21 cellular contexts compared by ENCODE assay signal in genomic region chr3:4766263-4766662, GRCh38.
"Had no signal": no experiment of that assay in that cellular context is flagged by ENCODE, and none has a peak within 500 bp of the region (broad histone marks: within the 10 kb centered on the region; RNA-seq: fewer than 3 reads in every experiment).

No MANE protein-coding gene starts in this region.

- H3K27me3 ChIP-seq: MG63 had no signal

- H3K36me3 ChIP-seq: MG63 had no signal

- ATAC-seq: Panc1, PC-3 had no signal

- DNase-seq: Karpas-422, KG1, MG63, NCI-H1092, NCI-H1105 treated with DMSO at 0.1 percent for 48 hours, NCI-H1417 treated with DMSO at 0.1 percent for 48 hours, NCI-H146, NCI-H1694 treated with DMSO at 0.1 percent for 48 hours, NCI-H1930, NCI-H2081, NCI-H2107, NCI-H2227 treated with DMSO at 0.1 percent for 48 hours, NCI-H524, NCI-H526 treated with DMSO at 0.1 percent for 48 hours, NCI-H774, PC-3, SHP77, SK-N-SH, SW 1271 had no signal

- H3K4me2 ChIP-seq: SK-N-SH had no signal

- H3K9me3 ChIP-seq: MG63, SK-N-SH had no signal

- H3K9ac ChIP-seq: SK-N-SH had no signal

- H3K27ac ChIP-seq: RWPE1 had no signal

- H3K4me3 ChIP-seq: MG63 had no signal
